8 cellular contexts compared by ENCODE assay signal in the genomic region with DNA sequence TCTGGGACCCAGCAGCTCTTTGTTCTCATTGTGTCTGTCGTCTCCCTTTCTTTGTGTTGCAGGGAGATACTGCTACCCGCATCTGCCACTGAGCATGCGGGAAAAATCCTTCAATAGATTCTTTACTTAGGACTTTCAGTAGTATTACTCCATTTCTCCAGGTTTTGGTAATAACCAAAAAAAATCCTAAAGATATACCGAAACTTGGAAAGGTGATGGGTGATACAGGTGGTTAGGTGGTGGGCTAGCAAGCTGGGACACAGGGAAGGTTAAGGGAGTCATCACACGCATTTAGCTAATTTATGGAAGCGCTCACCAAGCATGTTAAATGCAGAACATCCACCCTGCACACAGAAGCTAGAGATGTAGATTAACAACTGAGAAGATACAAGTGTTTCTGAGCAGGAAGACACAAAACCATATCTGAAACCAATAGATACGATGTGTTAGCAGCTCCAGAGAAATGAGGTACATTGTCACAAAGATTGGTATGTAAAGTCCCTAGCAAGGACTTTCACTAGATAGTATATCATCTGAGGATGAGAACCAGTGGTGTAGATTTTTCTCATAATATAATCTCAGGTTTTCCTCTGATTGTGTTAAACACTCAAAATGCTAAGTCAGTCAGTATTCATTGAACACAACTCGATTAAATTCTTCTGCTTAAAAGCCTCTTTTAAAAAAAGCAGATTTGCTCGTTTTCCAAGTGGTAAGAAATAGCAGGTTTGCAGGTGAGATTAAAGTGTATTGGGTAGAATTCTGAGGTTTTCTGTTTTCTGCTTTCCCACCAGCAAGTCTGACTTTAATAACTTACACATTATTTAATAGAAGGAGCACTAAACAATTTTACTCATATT. TPM values are rescaled to one million over a fixed set of nuclear protein-coding genes. Genes with fewer than 3 reads are reported as not detected.
DNase-seq lines count a peak whose midpoint lies in the region; ATAC-seq and TF ChIP-seq lines count a peak whose summit lies in the region.

No MANE protein-coding gene starts in this region.

- peak overlapping the region; percentile 8 for H3K4me3 Mint-ChIP-seq in activated CD8-positive, alpha-beta memory T cell treated with anti-CD3 and anti-CD28 coated beads, Interleukin-2, amount 10 ng/mL, durations not matched to agents 7 days and 5 days

- H3K4me1 ChIP-seq in OCI-LY7 (ENCODE audit: insufficient read depth, low read length, poor library complexity, severe bottlenecking) (peaks cover 29% of the 10 kb centered on the region), hepatocyte (ENCODE audit: insufficient read depth) (peaks cover 5% of the 10 kb centered on the region), stomach (peaks cover 0 to 61% (median 36%) of the 10 kb centered on the region in 4 donors)

- TF ChIP-seq EP300 in stomach (IDR thresholded peaks at IDR 0.05): no peak

- no peak for ATAC-seq in activated CD8-positive, alpha-beta memory T cell treated with anti-CD3 and anti-CD28 coated beads, Interleukin-2, amount 10 ng/mL, durations not matched to agents 7 days and 5 days
- no peak for ATAC-seq in HG03175 (IDR thresholded peaks at IDR 0.05; ENCODE audit: unreplicated experiment)

- WGBS in hepatocyte (ENCODE audit: low lambda C conversion rate, missing lambda C conversion rate): 33% methylated on average over 9 of the region's 9 CpGs
- WGBS in stomach, 5 donors: 15 to 21% (median 19%) methylated on average over 9 of the region's 9 CpGs

- H3K36me3 ChIP-seq in OCI-LY7 (ENCODE audit: insufficient read depth, low read length): no peaks in the 10 kb centered on the region
- H3K36me3 ChIP-seq in hepatocyte (replicated peaks; ENCODE audit: insufficient read depth, low read depth): no peaks in the 10 kb centered on the region
- no peaks in the 10 kb centered on the region for H3K36me3 ChIP-seq in stomach

- H3K27ac Mint-ChIP-seq in activated CD8-positive, alpha-beta memory T cell treated with anti-CD3 and anti-CD28 coated beads, Interleukin-2, amount 10 ng/mL, durations not matched to agents 7 days and 5 days: no peak overlapping the region

- BruUV-seq in OCI-LY7 (replicated peaks; lab: Mats Ljungman, UMichigan): no TSS peak

- H3K9me3 ChIP-seq in OCI-LY7 (ENCODE audit: low read length): no peaks in the 10 kb centered on the region
- no peaks in the 10 kb centered on the region for H3K9me3 ChIP-seq in hepatocyte (ENCODE audit: low read depth)
- no peaks in the 10 kb centered on the region for H3K9me3 ChIP-seq in stomach

- no peak for TF ChIP-seq POLR2A in stomach (IDR thresholded peaks at IDR 0.05)

- H2AFZ ChIP-seq in OCI-LY7 (ENCODE audit: low read length): no peak overlapping the region; the same call in 1 of the 2 replicates
- peak overlapping the region; percentile 71 for H2AFZ ChIP-seq in hepatocyte

- CTCF ChIA-PET in activated CD8-positive, alpha-beta memory T cell treated with anti-CD3 and anti-CD28 coated beads, Interleukin-2, amount 10 ng/mL, durations not matched to agents 7 days and 5 days (lab: Charles Lee): interaction anchor here (1.0 to 3.9 kb wide), 6 partner anchors 33 to 218 kb away, joined by 3 to 18 read pairs (median 3); no protein-coding TSS in a partner anchor
- CTCF ChIA-PET in OCI-LY7 (lab: Charles Lee; ENCODE audit: unreplicated experiment): no interaction called here

- TF ChIP-seq CTCF in OCI-LY7 (conservative IDR thresholded peaks at IDR 0.05; ENCODE audit: low read length): no peak
- no peak for TF ChIP-seq CTCF in hepatocyte (IDR thresholded peaks at IDR 0.05; ENCODE audit: poor library complexity)
- TF ChIP-seq CTCF in stomach (IDR thresholded peaks at IDR 0.05): no peak

- H3K4me3 ChIP-seq in OCI-LY7 (ENCODE audit: low read depth, low read length, poor library complexity, severe bottlenecking) (peak overlapping the region; percentile 73), hepatocyte (no peak overlapping the region), stomach (peak overlapping the region; percentile 8 to 85 (median 84))

- POLR2A ChIA-PET in OCI-LY7 (lab: Charles Lee): interaction anchor here (0.6 to 0.8 kb wide), 2 partner anchors 130 to 185 kb away, joined by 3 to 4 read pairs; no protein-coding TSS in a partner anchor

- H3K27me3 ChIP-seq in hepatocyte (peaks cover 18% of the 10 kb centered on the region), stomach (peaks cover 0 to 10% (median 0%) of the 10 kb centered on the region in 3 donors)

- no peaks in the 10 kb centered on the region for H3K9me3 Mint-ChIP-seq in activated CD8-positive, alpha-beta memory T cell treated with anti-CD3 and anti-CD28 coated beads, Interleukin-2, amount 10 ng/mL, durations not matched to agents 7 days and 5 days (ENCODE audit: low read depth)

- H3K36me3 Mint-ChIP-seq in activated CD8-positive, alpha-beta memory T cell treated with anti-CD3 and anti-CD28 coated beads, Interleukin-2, amount 10 ng/mL, durations not matched to agents 7 days and 5 days: peaks cover 4% of the 10 kb centered on the region

- no peak for DNase-seq in activated CD8-positive, alpha-beta memory T cell treated with anti-CD3 and anti-CD28 coated beads, Interleukin-2, amount 10 ng/mL, durations not matched to agents 7 days and 5 days
- DNase-seq in activated CD8-positive, alpha-beta memory T cell treated with anti-CD3 and anti-CD28 coated beads, Interleukin-2, amount 50 U/mL, for 48 hours: no peak
- DNase-seq in OCI-LY7 (ENCODE audit: low spot score) (peak; percentile 33), hepatocyte (ENCODE audit: low spot score) (peak; percentile 34), stomach (no peak), islet precursor cell (no peak)
- no peak for DNase-seq in stimulated activated CD4-positive, alpha-beta T cell treated with anti-CD3 and anti-CD28 coated beads, Interleukin-2, amount 100 ng/mL, for 24 hours

- peaks cover 17% of the 10 kb centered on the region for H4K20me1 ChIP-seq in OCI-LY7 (ENCODE audit: insufficient read depth, low read length)
- no peaks in the 10 kb centered on the region for H4K20me1 ChIP-seq in hepatocyte (ENCODE audit: insufficient read depth, poor library complexity, severe bottlenecking)

- H3K27ac ChIP-seq in OCI-LY7 (ENCODE audit: low read depth, low read length, poor library complexity, severe bottlenecking) (no peak overlapping the region), hepatocyte (no peak overlapping the region), stomach (peak overlapping the region; percentile 24 to 86 (median 69))

- H3K79me2 ChIP-seq in OCI-LY7 (ENCODE audit: insufficient read depth, low read depth, low read length) (peaks cover 20% of the 10 kb centered on the region; the same call in 1 of the 2 replicates), hepatocyte (peaks cover 15% of the 10 kb centered on the region)

- H3K4me2 ChIP-seq in OCI-LY7 (ENCODE audit: low read length) (peak overlapping the region; percentile 100), hepatocyte (peak overlapping the region; percentile 88)

- H3K9me2 ChIP-seq in OCI-LY7 (ENCODE audit: insufficient read depth, low read length): no peaks in the 10 kb centered on the region
- no peaks in the 10 kb centered on the region for H3K9me2 ChIP-seq in hepatocyte (replicated peaks; ENCODE audit: insufficient read depth)

- H3K27me3 Mint-ChIP-seq in activated CD8-positive, alpha-beta memory T cell treated with anti-CD3 and anti-CD28 coated beads, Interleukin-2, amount 10 ng/mL, durations not matched to agents 7 days and 5 days: peaks cover 19% of the 10 kb centered on the region

- intact Hi-C loops in OCI-LY7 (cut with micrococcal nuclease; ENCODE audit: unreplicated experiment) (loop anchor here (5.0 kb wide), 3 partner anchors 56 to 809 kb away; a partner anchor contains a TSS), stomach (cut with DNase I; ENCODE audit: low total_unique reads) (no loop called here)

- H3K4me1 Mint-ChIP-seq in activated CD8-positive, alpha-beta memory T cell treated with anti-CD3 and anti-CD28 coated beads, Interleukin-2, amount 10 ng/mL, durations not matched to agents 7 days and 5 days: peaks cover 27% of the 10 kb centered on the region

RNA-seq across cellular contexts. Expression of a gene that starts 1.3 kb away (rescaled TPM):
- total RNA-seq in activated CD8-positive, alpha-beta memory T cell treated with anti-CD3 and anti-CD28 coated beads, Interleukin-2, amount 10 ng/mL, durations not matched to agents 7 days and 5 days: 10 to 100 TPM; 40.1 to 44.2 TPM
- total RNA-seq in OCI-LY7 (2014; rRNA removed; shearing (Covaris generic)): 28.5 and 31.7 TPM in 2 replicates
- total RNA-seq in OCI-LY7 (2022) (16.4 and 19.5 TPM in 2 replicates), hepatocyte (19.5 and 22.7 TPM in 2 replicates), stomach (10 to 100 TPM in 4 of 5 donors, not detected in 1; 12.1 to 26.8 (median 18.3) TPM)
- polyA plus RNA-seq in hepatocyte (6.0 and 11.3 TPM in 2 replicates), stomach (1 to 10 TPM; 3.7 to 9.5 (median 8.9) TPM)

Comparison
In these comparisons a context has a peak if more than half of its experiments do, and no peak if none do; other contexts are left out.
1. DNase-seq: peak in OCI-LY7 (single experiment) and hepatocyte (single experiment); none in activated CD8-positive, alpha-beta memory T cell treated with anti-CD3 and anti-CD28 coated beads, Interleukin-2, amount 10 ng/mL, durations not matched to agents 7 days and 5 days (single experiment), activated CD8-positive, alpha-beta memory T cell treated with anti-CD3 and anti-CD28 coated beads, Interleukin-2, amount 50 U/mL, for 48 hours (single experiment), stomach (single experiment), islet precursor cell (single experiment) and stimulated activated CD4-positive, alpha-beta T cell treated with anti-CD3 and anti-CD28 coated beads, Interleukin-2, amount 100 ng/mL, for 24 hours (0 of 2).
2. H3K27ac ChIP-seq: peak in stomach (5 of 5); none in OCI-LY7 (single experiment) and hepatocyte (single experiment).